In genomic region chrX:128518508-128518907, GRCh38 we compare ENCODE assay signal across 11 cellular contexts.
A peak's percentile ranks its signal among the peaks of the same experiment; 100 is the strongest.
DNase-seq lines count a peak whose midpoint lies in the region; FAIRE-seq and TF ChIP-seq lines count a peak whose summit lies in the region.
"Had no signal": no experiment of that assay in that cellular context is flagged by ENCODE, and none has a peak within 500 bp of the region (broad histone marks: within the 10 kb centered on the region; RNA-seq: fewer than 3 reads in every experiment).

No MANE protein-coding gene starts in this region.

- intact Hi-C loops in MCF 10A (cut with micrococcal nuclease): loop anchor here (1.0 to 5.0 kb wide), 3 partner anchors 267 to 1746 kb away; no protein-coding TSS in a partner anchor
- intact Hi-C loops in breast epithelium (cut with DNase I; ENCODE audit: low total_unique reads): no loop called here

- no peak overlapping the region for H3K9ac ChIP-seq in endodermal cell (ENCODE audit: extremely low read depth, low read length, poor library complexity, severe bottlenecking)

- no peak overlapping the region for H3K4me3 Mint-ChIP-seq in MCF 10A (ENCODE audit: unreplicated experiment)
- H3K4me3 Mint-ChIP-seq in endodermal cell: no peak overlapping the region
- H3K4me3 Mint-ChIP-seq in T-helper 2 cell treated with Interferon-gamma antibody and Interleukin-4, amounts not matched to agents 5 μg/mL and 100 μg/mL, for 36 hours: no peak overlapping the region
- H3K4me3 Mint-ChIP-seq: CD4-positive, CD25-positive, alpha-beta regulatory T cell had no signal

- POLR2A ChIA-PET in MCF 10A (lab: Yijun Ruan, JAX): no interaction called here

- no TSS peak for BruUV-seq in MCF 10A (replicated peaks; lab: Mats Ljungman, UMichigan)

- H3K27ac ChIP-seq in breast epithelium (no peak overlapping the region), endodermal cell (ENCODE audit: low read depth, low read length) (no peak overlapping the region)
- H3K27ac ChIP-seq: thyroid gland had no signal

- H3K27ac Mint-ChIP-seq in MCF 10A (ENCODE audit: low read depth, unreplicated experiment): no peak overlapping the region
- no peak overlapping the region for H3K27ac Mint-ChIP-seq in endodermal cell
- H3K27ac Mint-ChIP-seq in T-helper 2 cell treated with Interferon-gamma antibody and Interleukin-4, amounts not matched to agents 5 μg/mL and 100 μg/mL, for 36 hours: no peak overlapping the region
- H3K27ac Mint-ChIP-seq: CD4-positive, CD25-positive, alpha-beta regulatory T cell had no signal

- H3K36me3 Mint-ChIP-seq in MCF 10A (ENCODE audit: insufficient read depth, unreplicated experiment) (no peaks in the 10 kb centered on the region), endodermal cell (ENCODE audit: low read depth) (no peaks in the 10 kb centered on the region)
- no peaks in the 10 kb centered on the region for H3K36me3 Mint-ChIP-seq in T-helper 2 cell treated with Interferon-gamma antibody and Interleukin-4, amounts not matched to agents 5 μg/mL and 100 μg/mL, for 36 hours (ENCODE audit: low read depth)
- H3K36me3 Mint-ChIP-seq: CD4-positive, CD25-positive, alpha-beta regulatory T cell had no signal

- no peaks in the 10 kb centered on the region for H3K27me3 Mint-ChIP-seq in MCF 10A (ENCODE audit: insufficient read depth, unreplicated experiment)
- peaks cover 3% of the 10 kb centered on the region for H3K27me3 Mint-ChIP-seq in endodermal cell (ENCODE audit: insufficient read depth)
- H3K27me3 Mint-ChIP-seq in T-helper 2 cell treated with Interferon-gamma antibody and Interleukin-4, amounts not matched to agents 5 μg/mL and 100 μg/mL, for 36 hours (ENCODE audit: low read depth): no peaks in the 10 kb centered on the region
- H3K27me3 Mint-ChIP-seq: CD4-positive, CD25-positive, alpha-beta regulatory T cell had no signal

- CTCF ChIA-PET in MCF 10A (lab: Yijun Ruan, JAX): interaction anchor here (0.6 to 4.5 kb wide), 13 partner anchors 10 to 1214 kb away, joined by 3 to 25 read pairs (median 4); no protein-coding TSS in a partner anchor

- H3K27me3 ChIP-seq in breast epithelium: peaks cover 0 to 17% of the 10 kb centered on the region in 2 donors
- H3K27me3 ChIP-seq in endodermal cell (ENCODE audit: control insufficient read depth, insufficient read depth, low read length, poor library complexity, severe bottlenecking): no peaks in the 10 kb centered on the region
- H3K27me3 ChIP-seq: thyroid gland had no signal

- no peaks in the 10 kb centered on the region for H3K36me3 ChIP-seq in breast epithelium
- H3K36me3 ChIP-seq in endodermal cell (ENCODE audit: control insufficient read depth, insufficient read depth, low read length): no peaks in the 10 kb centered on the region
- H3K36me3 ChIP-seq: thyroid gland had no signal

- DNase-seq in MCF 10A (ENCODE audit: unreplicated experiment) (peak; percentile 42), breast epithelium (ENCODE audit: low spot score in 2 of 2) (no peak), NCI-H1436 treated with DMSO at 0.1 percent for 48 hours (lab: John Stamatoyannopoulos, UW) (peak; percentile 2), endodermal cell (peak; percentile 49), urothelium cell line (ENCODE audit: low spot score) (peak; percentile 2), EL (no peak), foreskin fibroblast (no peak)
- no peak for DNase-seq in T-helper 2 cell treated with Interferon-gamma antibody and Interleukin-4, amounts not matched to agents 5 μg/mL and 100 μg/mL, for 36 hours (ENCODE audit: low spot score)
- DNase-seq: thyroid gland had no signal

- no peaks in the 10 kb centered on the region for H3K9me3 ChIP-seq in breast epithelium
- H3K9me3 ChIP-seq in endodermal cell (ENCODE audit: control insufficient read depth, low read length): no peaks in the 10 kb centered on the region
- H3K9me3 ChIP-seq: thyroid gland had no signal

- TF ChIP-seq POLR2A in breast epithelium (IDR thresholded peaks at IDR 0.05): no peak

- H3K4me1 ChIP-seq in breast epithelium: no peaks in the 10 kb centered on the region
- H3K4me1 ChIP-seq in endodermal cell (ENCODE audit: control insufficient read depth, insufficient read depth, low read length): no peaks in the 10 kb centered on the region
- H3K4me1 ChIP-seq: thyroid gland had no signal

- peaks cover 12% of the 10 kb centered on the region for H3K9me3 Mint-ChIP-seq in MCF 10A (ENCODE audit: unreplicated experiment)
- peaks cover 26% of the 10 kb centered on the region for H3K9me3 Mint-ChIP-seq in endodermal cell
- no peaks in the 10 kb centered on the region for H3K9me3 Mint-ChIP-seq in T-helper 2 cell treated with Interferon-gamma antibody and Interleukin-4, amounts not matched to agents 5 μg/mL and 100 μg/mL, for 36 hours

- TF ChIP-seq CTCF in MCF 10A (IDR thresholded peaks at IDR 0.05; ENCODE audit: unreplicated experiment) (peak; percentile 64), breast epithelium (IDR thresholded peaks at IDR 0.05) (no peak), endodermal cell (conservative IDR thresholded peaks at IDR 0.05) (peak; percentile 77), foreskin fibroblast (IDR thresholded peaks at IDR 0.05; ENCODE audit: low read depth, low read length) (no peak)

- WGBS in endodermal cell (ENCODE audit: insufficient coverage in 1 of 2, insufficient read length in 1 of 2), 2 experiments: 58% methylated on average over 3 of the region's 3 CpGs; no CpG with 5 or more reads in 1 of the 2 experiments

- no peak for FAIRE-seq in urothelium cell line (lab: Jason Lieb, UNC)
- FAIRE-seq: TTC549 had no signal

- H3K4me3 ChIP-seq in breast epithelium (no peak overlapping the region), endodermal cell (ENCODE audit: low read length) (no peak overlapping the region), foreskin fibroblast (ENCODE audit: low read depth in 1 of 2, low read length in 2 of 2) (no peak overlapping the region)
- H3K4me3 ChIP-seq: thyroid gland had no signal

- H3K4me1 Mint-ChIP-seq in MCF 10A (ENCODE audit: insufficient read depth, unreplicated experiment) (no peaks in the 10 kb centered on the region), endodermal cell (peaks cover 4% of the 10 kb centered on the region)
- H3K4me1 Mint-ChIP-seq in T-helper 2 cell treated with Interferon-gamma antibody and Interleukin-4, amounts not matched to agents 5 μg/mL and 100 μg/mL, for 36 hours (ENCODE audit: low read depth): no peaks in the 10 kb centered on the region
- H3K4me1 Mint-ChIP-seq: CD4-positive, CD25-positive, alpha-beta regulatory T cell had no signal

Comparison
In these comparisons a context has a peak if more than half of its experiments do, and no peak if none do; other contexts are left out.
1. DNase-seq: peak in MCF 10A (single experiment), NCI-H1436 treated with DMSO at 0.1 percent for 48 hours (single experiment), endodermal cell (single experiment) and urothelium cell line (single experiment); none in breast epithelium (0 of 2), EL (single experiment), T-helper 2 cell treated with Interferon-gamma antibody and Interleukin-4, amounts not matched to agents 5 μg/mL and 100 μg/mL, for 36 hours (single experiment) and foreskin fibroblast (0 of 2).
2. CTCF ChIP-seq: peak in MCF 10A (single experiment) and endodermal cell (single experiment); none in breast epithelium (0 of 3) and foreskin fibroblast (single experiment).